ENCODE assay signal across 20 cellular contexts in genomic region chr3:52432225-52432624, GRCh38. TPM values are rescaled to one million over a fixed set of nuclear protein-coding genes. Genes with fewer than 3 reads are reported as not detected.
DNase-seq lines count a peak whose midpoint lies in the region; ATAC-seq and TF ChIP-seq lines count a peak whose summit lies in the region.
"Had no signal": no experiment of that assay in that cellular context is flagged by ENCODE, and none has a peak within 500 bp of the region (broad histone marks: within the 10 kb centered on the region; RNA-seq: fewer than 3 reads in every experiment).

No MANE protein-coding gene starts in this region.

- no peak overlapping the region for H4K91ac ChIP-seq in trophoblast cell (ENCODE audit: low read depth, low read length)

- peak overlapping the region; percentile 45 to 46 for H3K27ac Mint-ChIP-seq in effector memory CD8-positive, alpha-beta T cell
- H3K27ac Mint-ChIP-seq: activated CD4-positive, alpha-beta T cell treated with anti-CD3 and anti-CD28 coated beads, Interleukin-2, amount 10 ng/mL, durations not matched to agents 24 days and 14 days; activated naive CD4-positive, alpha-beta T cell treated with anti-CD3 and anti-CD28 coated beads for 36 hours had no signal

- H3K9ac ChIP-seq in trophoblast cell (ENCODE audit: low read length) = no peak overlapping the region
- no peak overlapping the region for H3K9ac ChIP-seq in smooth muscle cell (ENCODE audit: low read depth)

- H3K36me3 ChIP-seq in heart left ventricle (no peaks in the 10 kb centered on the region), trophoblast cell (ENCODE audit: control insufficient read depth in 1 of 2, insufficient read depth in 2 of 2, low read length in 2 of 2) (no peaks in the 10 kb centered on the region), upper lobe of right lung (no peaks in the 10 kb centered on the region), smooth muscle cell (ENCODE audit: low read depth) (no peaks in the 10 kb centered on the region)
- H3K36me3 ChIP-seq: neutrophil had no signal

- ATAC-seq in heart left ventricle (no peak), Right ventricle myocardium superior (ENCODE audit: poor library complexity) (no peak), upper lobe of right lung (no peak)
- no peak for ATAC-seq in effector memory CD8-positive, alpha-beta T cell (replicated peaks)
- ATAC-seq: GM12878, left colon had no signal

- TF ChIP-seq POLR2A in heart left ventricle (IDR thresholded peaks at IDR 0.05) = no peak

- no peak overlapping the region for H2BK5ac ChIP-seq in trophoblast cell (ENCODE audit: low read depth, low read length, poor library complexity)

- no peak overlapping the region for H3K18ac ChIP-seq in trophoblast cell (ENCODE audit: low read length)

- peak in 3 of 5 donors; percentile 15 to 54 (median 18) for DNase-seq in heart left ventricle
- DNase-seq in Right ventricle myocardium superior = no peak
- DNase-seq in effector memory CD8-positive, alpha-beta T cell = no peak
- DNase-seq in trophoblast cell = no peak
- peak; percentile 37 for DNase-seq in upper lobe of right lung
- no peak for DNase-seq in nucleus accumbens (lab: John Stamatoyannopoulos, UW)
- DNase-seq in NCI-H524 (lab: John Stamatoyannopoulos, UW) = no peak
- DNase-seq in smooth muscle cell (lab: John Stamatoyannopoulos, UW; ENCODE audit: unreplicated experiment) = no peak
- DNase-seq: activated CD4-positive, alpha-beta T cell treated with anti-CD3 and anti-CD28 coated beads, Interleukin-2, amount 10 ng/mL, durations not matched to agents 24 days and 14 days; activated naive CD4-positive, alpha-beta T cell treated with anti-CD3 and anti-CD28 coated beads for 36 hours; anterior cingulate cortex; effector CD8-positive, alpha-beta T cell; GOT3; KG1; NCI-H1694 treated with DMSO at 0.1 percent for 48 hours; NCI-H748 treated with DMSO at 0.1 percent for 48 hours; testis had no signal

- no peaks in the 10 kb centered on the region for H3K79me1 ChIP-seq in trophoblast cell (ENCODE audit: low read length)

- peaks cover 0 to 3% of the 10 kb centered on the region in 2 donors for H3K4me1 Mint-ChIP-seq in effector memory CD8-positive, alpha-beta T cell (ENCODE audit: low read depth in 2 of 2)

- no peaks in the 10 kb centered on the region for H3K27me3 ChIP-seq in heart left ventricle
- H3K27me3 ChIP-seq in trophoblast cell (ENCODE audit: insufficient read depth, low read length) = no peaks in the 10 kb centered on the region
- H3K27me3 ChIP-seq in upper lobe of right lung = no peaks in the 10 kb centered on the region
- no peaks in the 10 kb centered on the region for H3K27me3 ChIP-seq in smooth muscle cell (ENCODE audit: low read depth)
- H3K27me3 ChIP-seq: testis had no signal

- H3K36me3 Mint-ChIP-seq in effector memory CD8-positive, alpha-beta T cell (ENCODE audit: insufficient read depth) = no peaks in the 10 kb centered on the region

- no peak for TF ChIP-seq CTCF in heart left ventricle (IDR thresholded peaks at IDR 0.05)
- no peak for TF ChIP-seq CTCF in upper lobe of right lung (IDR thresholded peaks at IDR 0.05)
- no peak for TF ChIP-seq CTCF in smooth muscle cell (IDR thresholded peaks at IDR 0.05; ENCODE audit: borderline replicate concordance, insufficient read depth, poor library complexity, severe bottlenecking)

- no peak overlapping the region for H3K4me3 Mint-ChIP-seq in effector memory CD8-positive, alpha-beta T cell
- H3K4me3 Mint-ChIP-seq: activated CD4-positive, alpha-beta T cell treated with anti-CD3 and anti-CD28 coated beads, Interleukin-2, amount 10 ng/mL, durations not matched to agents 24 days and 14 days; activated naive CD4-positive, alpha-beta T cell treated with anti-CD3 and anti-CD28 coated beads for 36 hours had no signal

- 61 to 80% (median 76%) methylated on average over 6 of the region's 6 CpGs for WGBS in heart left ventricle, 4 donors
- no CpG with 5 or more reads among the region's 6 CpGs for WGBS in trophoblast cell (ENCODE audit: extremely low coverage, insufficient coverage, insufficient read length)
- 80% methylated on average over 6 of the region's 6 CpGs for WGBS in smooth muscle cell (ENCODE audit: low lambda C conversion rate)

- no peak overlapping the region for H3K4me3 ChIP-seq in heart left ventricle
- H3K4me3 ChIP-seq in trophoblast cell (ENCODE audit: low read depth, low read length) = no peak overlapping the region
- H3K4me3 ChIP-seq in upper lobe of right lung = no peak overlapping the region
- no peak overlapping the region for H3K4me3 ChIP-seq in smooth muscle cell
- H3K4me3 ChIP-seq: GM12878, testis had no signal

- H3K4ac ChIP-seq in trophoblast cell (ENCODE audit: low read depth, low read length) = no peak overlapping the region

- H3K4me1 ChIP-seq in heart left ventricle (peaks cover 13 to 78% (median 59%) of the 10 kb centered on the region in 12 donors), trophoblast cell (ENCODE audit: control insufficient read depth in 1 of 2, insufficient read depth in 2 of 2, low read length in 2 of 2) (peaks cover 0 to 2% of the 10 kb centered on the region in 2 experiments), upper lobe of right lung (peaks cover 22% of the 10 kb centered on the region), smooth muscle cell (ENCODE audit: low read depth) (peaks cover 14% of the 10 kb centered on the region)

- H3K79me2 ChIP-seq in trophoblast cell (ENCODE audit: control insufficient read depth, insufficient read depth, low read length, poor library complexity) (no peaks in the 10 kb centered on the region), smooth muscle cell (ENCODE audit: low read depth) (no peaks in the 10 kb centered on the region)

- no peaks in the 10 kb centered on the region for H3K9me3 ChIP-seq in heart left ventricle
- no peaks in the 10 kb centered on the region for H3K9me3 ChIP-seq in trophoblast cell (ENCODE audit: insufficient read depth, low read depth, low read length)
- no peaks in the 10 kb centered on the region for H3K9me3 ChIP-seq in upper lobe of right lung
- H3K9me3 ChIP-seq in smooth muscle cell (replicated peaks; ENCODE audit: low read depth) = no peaks in the 10 kb centered on the region
- H3K9me3 ChIP-seq: neutrophil, testis had no signal

- peak overlapping the region; percentile 25 for H3K14ac ChIP-seq in trophoblast cell (ENCODE audit: low read length)

- no peak overlapping the region for H2BK120ac ChIP-seq in trophoblast cell (ENCODE audit: insufficient read depth, low read length, poor library complexity)

- no peak overlapping the region for H3K23ac ChIP-seq in trophoblast cell (ENCODE audit: low read length)

- H4K8ac ChIP-seq in trophoblast cell (ENCODE audit: low read depth, low read length) = no peak overlapping the region

- H3K27me3 Mint-ChIP-seq in effector memory CD8-positive, alpha-beta T cell = peaks cover 0 to 8% of the 10 kb centered on the region in 2 donors

- H2AFZ ChIP-seq in trophoblast cell (ENCODE audit: insufficient read depth, low read length, poor library complexity) = no peak overlapping the region
- H2AFZ ChIP-seq in smooth muscle cell (ENCODE audit: low read depth) = no peak overlapping the region

- H4K12ac ChIP-seq in trophoblast cell (ENCODE audit: low read depth, low read length) = no peak overlapping the region

- H3F3A ChIP-seq in smooth muscle cell (ENCODE audit: low read depth) = no peaks in the 10 kb centered on the region

- H2AK5ac ChIP-seq in trophoblast cell (ENCODE audit: low read length) = no peak overlapping the region

- H2BK12ac ChIP-seq in trophoblast cell (ENCODE audit: low read length) = no peak overlapping the region

- H4K20me1 ChIP-seq in smooth muscle cell (ENCODE audit: low read depth) = no peaks in the 10 kb centered on the region

- intact Hi-C loops in heart left ventricle (cut with DNase I) (no loop called here), Right ventricle myocardium superior (cut with DNase I) (no loop called here), upper lobe of right lung (cut with DNase I) (no loop called here)

- no peaks in the 10 kb centered on the region for H3K9me3 Mint-ChIP-seq in effector memory CD8-positive, alpha-beta T cell
- H3K9me3 Mint-ChIP-seq: activated CD4-positive, alpha-beta T cell treated with anti-CD3 and anti-CD28 coated beads, Interleukin-2, amount 10 ng/mL, durations not matched to agents 24 days and 14 days; activated naive CD4-positive, alpha-beta T cell treated with anti-CD3 and anti-CD28 coated beads for 36 hours had no signal

- H3K4me2 ChIP-seq in trophoblast cell (ENCODE audit: low read length) = no peak overlapping the region
- H3K4me2 ChIP-seq in smooth muscle cell = no peak overlapping the region

- peak overlapping the region in 11 of 12 donors; percentile 44 to 76 (median 64) for H3K27ac ChIP-seq in heart left ventricle
- no peak overlapping the region for H3K27ac ChIP-seq in trophoblast cell (ENCODE audit: low read depth, low read length)
- H3K27ac ChIP-seq in upper lobe of right lung = no peak overlapping the region
- H3K27ac ChIP-seq in smooth muscle cell (ENCODE audit: low read depth) = no peak overlapping the region
- H3K27ac ChIP-seq: neutrophil, testis had no signal

RNA-seq across cellular contexts. Expression of gene SEMA3G, which starts 12.7 kb away (rescaled TPM):
- 10 to 100 TPM; 13.4 to 29.0 (median 14.4) TPM for total RNA-seq in heart left ventricle
- polyA plus RNA-seq in heart left ventricle = 10 to 100 TPM; 11.4 to 19.6 TPM
- total RNA-seq in Right ventricle myocardium superior = 10.4 TPM
- polyA plus RNA-seq in trophoblast cell (2013) = 1.1 TPM in 2 replicates
- 27.6 TPM for total RNA-seq in upper lobe of right lung
- total RNA-seq in smooth muscle cell = 0.09 and 0.31 TPM in 2 replicates
- polyA plus RNA-seq in smooth muscle cell = 0.09 TPM in 1 of 2 replicates, not detected in the other
- total RNA-seq: activated naive CD4-positive, alpha-beta T cell treated with anti-CD3 and anti-CD28 coated beads for 36 hours; GM12878 had no signal

RNA-seq across cellular contexts. Expression of gene TNNC1, which starts 21.6 kb away (rescaled TPM):
- over 10,000 TPM in 2 of 9 donors, 1,000 to 10,000 TPM in 7; 4,301 to 15,255 (median 8,364) TPM for total RNA-seq in heart left ventricle
- over 10,000 TPM in 1 of 2 donors, 1,000 to 10,000 TPM in 1; 6,829 to 20,003 TPM for polyA plus RNA-seq in heart left ventricle
- 7,948 TPM for total RNA-seq in Right ventricle myocardium superior
- 5.7 and 6.0 TPM in 2 replicates for polyA plus RNA-seq in trophoblast cell (2013)
- total RNA-seq in upper lobe of right lung = 88.9 TPM
- total RNA-seq in smooth muscle cell = 4.2 and 5.9 TPM in 2 replicates
- polyA plus RNA-seq in smooth muscle cell = 5.1 and 7.8 TPM in 2 replicates

RNA-seq across cellular contexts. Expression of gene PHF7, which starts 21.8 kb away (rescaled TPM):
- 10 to 100 TPM; 10.8 to 27.6 (median 16.4) TPM for total RNA-seq in heart left ventricle
- 1 to 10 TPM; 4.0 to 4.2 TPM for polyA plus RNA-seq in heart left ventricle
- 16.8 TPM for total RNA-seq in Right ventricle myocardium superior
- polyA plus RNA-seq in trophoblast cell (2013) = 3.9 and 4.5 TPM in 2 replicates
- total RNA-seq in upper lobe of right lung = 6.8 TPM
- 0.90 and 7.1 TPM in 2 replicates for total RNA-seq in smooth muscle cell
- 3.6 and 5.2 TPM in 2 replicates for polyA plus RNA-seq in smooth muscle cell

RNA-seq across cellular contexts. Expression of gene BAP1, which starts 22.4 kb away (rescaled TPM):
- total RNA-seq in heart left ventricle (10 to 100 TPM; 50.0 to 75.9 (median 55.1) TPM), Right ventricle myocardium superior (46.2 TPM), upper lobe of right lung (71.4 TPM), smooth muscle cell (39.2 and 40.0 TPM in 2 replicates)
- polyA plus RNA-seq in heart left ventricle (10 to 100 TPM; 40.3 to 78.9 TPM), smooth muscle cell (44.9 and 56.3 TPM in 2 replicates)
- 36.8 and 39.6 TPM in 2 replicates for polyA plus RNA-seq in trophoblast cell (2013)

RNA-seq across cellular contexts. Expression of gene NISCH, which starts 23.2 kb away (rescaled TPM):
- total RNA-seq in heart left ventricle = 10 to 100 TPM; 29.5 to 56.2 (median 43.9) TPM
- polyA plus RNA-seq in heart left ventricle = 10 to 100 TPM; 28.8 to 30.2 TPM
- total RNA-seq in Right ventricle myocardium superior = 46.0 TPM
- 52.2 and 53.5 TPM in 2 replicates for polyA plus RNA-seq in trophoblast cell (2013)
- total RNA-seq in upper lobe of right lung = 94.6 TPM
- total RNA-seq in smooth muscle cell = 55.2 and 56.1 TPM in 2 replicates
- 46.7 and 47.3 TPM in 2 replicates for polyA plus RNA-seq in smooth muscle cell

Comparison
In these comparisons a context has a peak if more than half of its experiments do, and no peak if none do; other contexts are left out.
1. DNase-seq: peak in heart left ventricle (3 of 5) and upper lobe of right lung (single experiment); none in Right ventricle myocardium superior (single experiment), effector memory CD8-positive, alpha-beta T cell (0 of 3), trophoblast cell (0 of 2), nucleus accumbens (0 of 56), NCI-H524 (0 of 2) and smooth muscle cell (single experiment).
2. H3K27ac ChIP-seq: peak in heart left ventricle (11 of 12); none in trophoblast cell (single experiment), upper lobe of right lung (single experiment) and smooth muscle cell (single experiment).
3. RNA of gene TNNC1, which starts 21.6 kb away (total RNA-seq): 4,301 to 15,255 TPM in heart left ventricle and 7,948 TPM in Right ventricle myocardium superior (single experiment); 88.9 TPM in upper lobe of right lung (single experiment) and 4.2 to 5.9 TPM in smooth muscle cell; every median in the first group is over 10 times any median in the second.